8 cellular contexts compared by ENCODE assay signal in genomic region chr1:50968884-50969610, GRCh38. TPM values are rescaled to one million over a fixed set of nuclear protein-coding genes. Genes with fewer than 3 reads are reported as not detected.
A peak's percentile ranks its signal among the peaks of the same experiment; 100 is the strongest.
DNase-seq lines count a peak whose midpoint lies in the region; ATAC-seq, FAIRE-seq and TF ChIP-seq lines count a peak whose summit lies in the region.

No MANE protein-coding gene starts in this region.

- BruUV-seq in K562 (replicated peaks; lab: Mats Ljungman, UMichigan) = no TSS peak

- TF ChIP-seq POLR2A in GM19193 (IDR thresholded peaks at IDR 0.05; ENCODE audit: extremely low read depth, insufficient read depth, insufficient read length) (peak; percentile 39), K562 (conservative IDR thresholded peaks at IDR 0.05) (no peak; the same call in 1 of the 2 replicates)

- 0 out of 2 replicates have a peak, but pooled peaks cover 3% of the 10 kb centered on the region for H4K20me1 ChIP-seq in K562 (replicated peaks; ENCODE audit: control insufficient read depth, insufficient read depth, low read length)

- H2AFZ ChIP-seq in K562 (ENCODE audit: low read depth, low read length) = peak overlapping the region; percentile 73

- intact Hi-C loops in K562 (cut with micrococcal nuclease) = loop anchor here (1.0 to 10.0 kb wide), 4 partner anchors 9 to 194 kb away; partner anchors contain the start of gene FAF1

- peak; percentile 19 for ATAC-seq in HG03342 (IDR thresholded peaks at IDR 0.05; ENCODE audit: unreplicated experiment)
- peak; percentile 13 for ATAC-seq in K562

- H3K4me1 ChIP-seq in K562 (replicated peaks in 1 of 2; ENCODE audit: control insufficient read depth in 2 of 2, insufficient read depth in 2 of 2, low read length in 2 of 2) (peaks cover 6 to 19% of the 10 kb centered on the region in 2 experiments; a peak in 4 of 5 replicates), skeletal muscle satellite cell (ENCODE audit: control insufficient read depth, insufficient read depth, low read length) (peaks cover 11% of the 10 kb centered on the region)

- H3K4me3 ChIP-seq in K562 (peak overlapping the region; percentile 78), iPS-18c (ENCODE audit: insufficient read depth, low read depth, low read length) (peak overlapping the region; percentile 65), skeletal muscle satellite cell (ENCODE audit: low read length) (peak overlapping the region; percentile 87)

- H3K27ac ChIP-seq in K562 (ENCODE audit: extremely low read depth, low read depth, low read length) = peak overlapping the region; percentile 92

- peaks cover 67% of the 10 kb centered on the region for H3K79me2 ChIP-seq in K562 (ENCODE audit: control insufficient read depth, insufficient read depth, low read length)

- no peak for TF ChIP-seq RAD21 in K562 (CRISPR knock-in tag; conservative IDR thresholded peaks at IDR 0.05 in 1 of 2, IDR thresholded peaks at IDR 0.05 in 1 of 2)

- DNase-seq in C1 segment of cervical spinal cord (lab: John Stamatoyannopoulos, UW) (peak in 12 of 14 donors; percentile 45 to 80 (median 67)), T-helper 1 cell (peak in 4 of 5 donors; percentile 27 to 50 (median 47)), K562 (ENCODE audit: extremely low read depth in 1 of 4, low spot score in 3 of 4) (peak in 3 of 4 experiments; percentile 42 to 71 (median 51)), NCI-H1436 (lab: John Stamatoyannopoulos, UW) (no peak)

- peak overlapping the region; percentile 94 to 95 for H3K9ac ChIP-seq in K562 (ENCODE audit: insufficient read depth in 1 of 2, low read depth in 2 of 2, low read length in 2 of 2)
- H3K9ac ChIP-seq in skeletal muscle satellite cell (ENCODE audit: low read depth, low read length) = peak overlapping the region; percentile 91

- no peaks in the 10 kb centered on the region for H3K9me3 ChIP-seq in K562 (replicated peaks; ENCODE audit: control insufficient read depth, insufficient read depth, low read depth, low read length)
- H3K9me3 ChIP-seq in iPS-18c (ENCODE audit: control insufficient read depth, insufficient read depth, low read length) = no peaks in the 10 kb centered on the region
- H3K9me3 ChIP-seq in skeletal muscle satellite cell (replicated peaks; ENCODE audit: low read length) = no peaks in the 10 kb centered on the region

- POLR2A ChIA-PET in K562 (lab: Yijun Ruan, JAX) = interaction anchor here (0.5 to 4.3 kb wide), 11 partner anchors 9 to 1060 kb away, joined by 3 to 65 read pairs (median 4); partner anchors contain the start of gene FAF1

- CTCF ChIA-PET in K562 (lab: Yijun Ruan, JAX; ENCODE audit: low intra/inter-chr PET ratio) = interaction anchor here (1.0 kb wide), 1 partner anchor 96 kb away, joined by 3 read pairs; no protein-coding TSS in a partner anchor

- H3K27me3 ChIP-seq in K562 (ENCODE audit: control insufficient read depth in 2 of 2, insufficient read depth in 2 of 2, low read length in 2 of 2) (no peaks in the 10 kb centered on the region), skeletal muscle satellite cell (ENCODE audit: control insufficient read depth, insufficient read depth, low read length) (no peaks in the 10 kb centered on the region)

- WGBS in K562 (ENCODE audit: insufficient coverage, low coverage, missing lambda C conversion rate) = under 1% methylated on average over 60 of the region's 64 CpGs

- H3K4me2 ChIP-seq in K562 (ENCODE audit: insufficient read depth, low read length) = peak overlapping the region; percentile 98
- H3K4me2 ChIP-seq in skeletal muscle satellite cell (ENCODE audit: low read length) = peak overlapping the region; percentile 97

- no peak; the same call in 1 of the 2 replicates for TF ChIP-seq EP300 in K562 (IDR thresholded peaks at IDR 0.05; ENCODE audit: low read length)

- TF ChIP-seq CTCF in K562 (IDR thresholded peaks at IDR 0.05 in 2 of 3, conservative IDR thresholded peaks at IDR 0.05 in 1 of 3; ENCODE audit: insufficient read depth in 2 of 3, low read depth in 1 of 3, low read length in 3 of 3) = no peak

- H3K36me3 ChIP-seq in K562 (ENCODE audit: control insufficient read depth, insufficient read depth, low read length) (peaks cover 7% of the 10 kb centered on the region; the same call in 1 of the 3 replicates), skeletal muscle satellite cell (ENCODE audit: insufficient read depth, low read length) (no peaks in the 10 kb centered on the region)

- no peak for FAIRE-seq in K562 (lab: Jason Lieb, UNC)

- H3K9me1 ChIP-seq in K562 (ENCODE audit: control insufficient read depth, insufficient read depth, low read length) = no peaks in the 10 kb centered on the region

- in situ Hi-C loops in K562 (cut with MboI) = no loop called here

TF ChIP-seq in K562, 482 proteins besides CTCF, POLR2A, EP300 and RAD21 (continues in another document):
- TF ChIP-seq OTX1 (CRISPR knock-in tag; IDR thresholded peaks at IDR 0.05) = peak; percentile 94

RNA-seq across cellular contexts. Expression of gene CDKN2C, which starts 1.0 kb away (rescaled TPM):
- 15.8 and 16.4 TPM in 2 replicates for total RNA-seq in K562 (2011; cell fraction: chromatin; rRNA removed; ENCODE audit: low replicate concordance)
- total RNA-seq in K562 (2011; cell fraction: nucleolus; rRNA removed) = 19.7 and 20.7 TPM in 2 replicates
- 19.7 and 23.7 TPM in 2 replicates for total RNA-seq in K562 (2011; cell fraction: nucleoplasm; rRNA removed)
- total RNA-seq in K562 (2014; rRNA removed) = 74.3 and 82.0 TPM in 2 replicates
- total RNA-seq in K562 (2014; rRNA removed; fragmentation: Illumina TruSeq; extraction: Trizol) = 38.2 and 41.3 TPM in 2 replicates
- total RNA-seq in K562 (2015; rRNA removed; fragmentation: Illumina TruSeq; extraction: Trizol) = 64.5 and 67.1 TPM in 2 replicates
- 56.7 and 62.2 TPM in 2 replicates for total RNA-seq in K562 (2021)
- polyA plus RNA-seq in K562 (2011; rRNA removed) = 27.0 and 28.5 TPM in 2 replicates
- 30.9 and 35.2 TPM in 2 replicates for polyA plus RNA-seq in K562 (2011; cell fraction: cytosol; rRNA removed)
- polyA plus RNA-seq in K562 (2011; cell fraction: nucleus; rRNA removed) = 17.3 and 17.5 TPM in 2 replicates
- 67.6 and 71.5 TPM in 2 replicates for polyA plus RNA-seq in K562 (2012)
- 40.5 and 45.9 TPM in 2 replicates for polyA plus RNA-seq in K562 (2014; fragmentation: Illumina TruSeq; extraction: Trizol)
- polyA plus RNA-seq in K562 (2014; fragmentation: Nextera tagmentation; extraction: Ambion mirVana) = 10 to 100 TPM; 11.9 to 18.2 TPM
- polyA plus RNA-seq in K562 (2014; rRNA removed) = 56.3 and 56.4 TPM in 2 replicates
- polyA minus RNA-seq in K562 (2011; rRNA and poly(A)+ RNA removed) = 25.9 and 29.4 TPM in 2 replicates
- polyA minus RNA-seq in K562 (2011; cell fraction: cytosol; rRNA and poly(A)+ RNA removed) = 17.3 and 18.8 TPM in 2 replicates
- polyA minus RNA-seq in K562 (2011; cell fraction: nucleus; rRNA and poly(A)+ RNA removed) = 17.5 and 42.1 TPM in 2 replicates
- 8.6 and 21.6 TPM in 2 replicates for total RNA-seq in skeletal muscle satellite cell (2012; rRNA removed)

RNA-seq across cellular contexts. Expression of gene FAF1, which starts 9.0 kb away (rescaled TPM):
- 281 and 434 TPM in 2 replicates for total RNA-seq in K562 (2011; cell fraction: chromatin; rRNA removed; ENCODE audit: low replicate concordance)
- 44.0 and 67.8 TPM in 2 replicates for total RNA-seq in K562 (2011; cell fraction: nucleolus; rRNA removed)
- total RNA-seq in K562 (2011; cell fraction: nucleoplasm; rRNA removed) = 165 and 180 TPM in 2 replicates
- total RNA-seq in K562 (2014; rRNA removed) (76.3 and 76.7 TPM in 2 replicates), K562 (2014; rRNA removed; fragmentation: Illumina TruSeq; extraction: Trizol) (225 and 267 TPM in 2 replicates), K562 (2015; rRNA removed; fragmentation: Illumina TruSeq; extraction: Trizol) (163 and 176 TPM in 2 replicates), K562 (2021) (186 and 190 TPM in 2 replicates)
- polyA plus RNA-seq in K562 (2011; rRNA removed) (88.2 and 118 TPM in 2 replicates), K562 (2014; fragmentation: Illumina TruSeq; extraction: Trizol) (186 and 212 TPM in 2 replicates), K562 (2014; fragmentation: Nextera tagmentation; extraction: Ambion mirVana) (10 to 100 TPM; 48.7 to 60.9 TPM), K562 (2014; rRNA removed) (78.9 and 92.7 TPM in 2 replicates)
- polyA plus RNA-seq in K562 (2011; cell fraction: cytosol; rRNA removed) = 12.0 and 44.0 TPM in 2 replicates
- 30.1 and 41.4 TPM in 2 replicates for polyA plus RNA-seq in K562 (2011; cell fraction: nucleus; rRNA removed)
- polyA plus RNA-seq in K562 (2012) = 144 and 167 TPM in 2 replicates
- polyA minus RNA-seq in K562 (2011; rRNA and poly(A)+ RNA removed) = 295 and 351 TPM in 2 replicates
- 85.8 and 99.9 TPM in 2 replicates for polyA minus RNA-seq in K562 (2011; cell fraction: cytosol; rRNA and poly(A)+ RNA removed)
- 46.4 and 174 TPM in 2 replicates for polyA minus RNA-seq in K562 (2011; cell fraction: nucleus; rRNA and poly(A)+ RNA removed)
- total RNA-seq in skeletal muscle satellite cell (2012; rRNA removed) = 51.1 and 61.6 TPM in 2 replicates
